In genomic region chr17:42536048-42536371, GRCh38 we compare ENCODE assay signal across 1 cellular context.
TF ChIP-seq lines count a peak whose summit lies in the region.

NAGLU (plus strand) TSS chr17:42536241; CDS start chr17:42536273, 32 bp downstream.

TF ChIP-seq in HepG2, 621 proteins besides CTCF, POLR2A, EP300 and RAD21 (continued from another document and continues in another):
- TF ChIP-seq ZNF710 (CRISPR knock-in tag; IDR thresholded peaks at IDR 0.05; ENCODE audit: borderline replicate concordance) = no peak
- TF ChIP-seq EED (CRISPR knock-in tag; IDR thresholded peaks at IDR 0.05) = no peak
- TF ChIP-seq MLX (CRISPR knock-in tag; IDR thresholded peaks at IDR 0.05) = peak; percentile 84
- TF ChIP-seq PRDM15 (CRISPR knock-in tag; IDR thresholded peaks at IDR 0.05) = 0 out of 2 replicates have a peak, but pooled peaks have one; percentile 42
- no peak for TF ChIP-seq ZBTB40 (IDR thresholded peaks at IDR 0.05)
- TF ChIP-seq ZBTB40 (CRISPR knock-in tag; IDR thresholded peaks at IDR 0.05) = no peak; the same call in 1 of the 2 replicates
- TF ChIP-seq ZNF605 (CRISPR knock-in tag; IDR thresholded peaks at IDR 0.05) = peak; percentile 88
- no peak for TF ChIP-seq THAP9 (CRISPR knock-in tag; IDR thresholded peaks at IDR 0.05; ENCODE audit: borderline replicate concordance)
- TF ChIP-seq ZNF333 (CRISPR knock-in tag; IDR thresholded peaks at IDR 0.05; ENCODE audit: borderline replicate concordance) = no peak
- TF ChIP-seq ATRX (CRISPR knock-in tag; IDR thresholded peaks at IDR 0.05; ENCODE audit: borderline replicate concordance) = no peak
- 0 out of 2 replicates have a peak, but pooled peaks have one; percentile 7 for TF ChIP-seq ZNF879 (CRISPR knock-in tag; IDR thresholded peaks at IDR 0.05)
- TF ChIP-seq PLSCR1 (CRISPR knock-in tag; IDR thresholded peaks at IDR 0.05; ENCODE audit: borderline replicate concordance) = no peak
- TF ChIP-seq PRDM4 (CRISPR knock-in tag; IDR thresholded peaks at IDR 0.05; ENCODE audit: borderline replicate concordance) = no peak
- TF ChIP-seq NFAT5 (CRISPR knock-in tag; IDR thresholded peaks at IDR 0.05) = peak; percentile 90
- no peak for TF ChIP-seq RARG (CRISPR knock-in tag; IDR thresholded peaks at IDR 0.05; ENCODE audit: low read depth)
- TF ChIP-seq SUZ12 (IDR thresholded peaks at IDR 0.05; ENCODE audit: low read depth, low read length) = no peak
- TF ChIP-seq ZNF720 (CRISPR knock-in tag; IDR thresholded peaks at IDR 0.05) = no peak
- no peak for TF ChIP-seq NFKBIZ (CRISPR knock-in tag; IDR thresholded peaks at IDR 0.05)
- TF ChIP-seq SATB2 (CRISPR knock-in tag; IDR thresholded peaks at IDR 0.05) = 0 out of 2 replicates have a peak, but pooled peaks have one; percentile 26
- peak; percentile 71 for TF ChIP-seq RAD51 (IDR thresholded peaks at IDR 0.05; ENCODE audit: borderline replicate concordance)
- peak; percentile 81; the same call in 1 of the 2 replicates for TF ChIP-seq ZSCAN12 (CRISPR knock-in tag; IDR thresholded peaks at IDR 0.05)
- 0 out of 2 replicates have a peak, but pooled peaks have one; percentile 48 for TF ChIP-seq ZNF841 (CRISPR knock-in tag; IDR thresholded peaks at IDR 0.05; ENCODE audit: borderline replicate concordance)
